In the genomic region with DNA sequence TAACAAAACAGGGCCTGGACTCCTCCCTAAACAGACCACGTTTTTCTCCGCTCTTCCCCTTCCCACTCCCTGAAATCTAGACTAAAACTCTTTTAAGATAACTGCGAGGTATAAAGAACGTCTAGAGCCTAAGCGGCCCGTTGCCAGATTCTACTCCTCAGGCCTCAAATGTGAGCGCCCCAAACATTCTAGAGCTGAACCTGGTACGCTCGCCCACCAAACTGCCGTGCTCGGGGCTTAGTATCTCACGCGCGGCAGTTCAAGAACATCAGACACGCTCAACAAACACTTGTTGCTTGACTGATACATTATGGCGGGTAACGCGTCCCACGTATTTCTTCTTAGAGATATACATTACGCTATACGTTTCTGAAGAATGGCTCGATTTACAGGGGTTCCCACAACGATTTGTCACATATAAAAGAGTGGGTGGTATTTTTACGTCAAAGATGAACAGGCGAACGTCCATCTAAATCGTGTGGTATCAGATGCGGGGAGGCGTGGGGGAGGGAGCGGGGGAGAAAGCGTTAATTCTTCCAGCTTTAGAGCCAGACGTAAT, we compare ENCODE assay signal across 8 cellular contexts. TPM values are rescaled to one million over a fixed set of nuclear protein-coding genes. Genes with fewer than 3 reads are reported as not detected.
DNase-seq lines count a peak whose midpoint lies in the region; ATAC-seq, FAIRE-seq and TF ChIP-seq lines count a peak whose summit lies in the region.

No MANE protein-coding gene starts in this region.

- peak overlapping the region; percentile 97 for H3K9ac ChIP-seq in astrocyte (ENCODE audit: low read length)
- H3K9ac ChIP-seq in iPS-18a (ENCODE audit: low read length): peak overlapping the region; percentile 92
- peak overlapping the region; percentile 94 for H3K9ac ChIP-seq in smooth muscle cell (ENCODE audit: low read depth)

- WGBS in smooth muscle cell (ENCODE audit: low lambda C conversion rate): under 1% methylated on average over 32 of the region's 32 CpGs

- TF ChIP-seq CTCF in astrocyte (IDR thresholded peaks at IDR 0.05; ENCODE audit: insufficient read depth, low read depth, low read length): no peak
- no peak for TF ChIP-seq CTCF in smooth muscle cell (IDR thresholded peaks at IDR 0.05; ENCODE audit: borderline replicate concordance, insufficient read depth, poor library complexity, severe bottlenecking)

- H4K20me1 ChIP-seq in astrocyte (ENCODE audit: insufficient read depth, low read length) (peaks cover 33% of the 10 kb centered on the region), smooth muscle cell (ENCODE audit: low read depth) (peaks cover 42% of the 10 kb centered on the region)

- H3K27me3 Mint-ChIP-seq in IgD-negative memory B cell (no peaks in the 10 kb centered on the region), astrocyte (ENCODE audit: low read depth, unreplicated experiment) (no peaks in the 10 kb centered on the region)

- peaks cover 7% of the 10 kb centered on the region for H3F3A ChIP-seq in smooth muscle cell (ENCODE audit: low read depth)

- H3K27me3 ChIP-seq in astrocyte (ENCODE audit: insufficient read depth, low read length): no peaks in the 10 kb centered on the region
- H3K27me3 ChIP-seq in iPS-18a (ENCODE audit: control insufficient read depth, insufficient read depth, low read length): no peaks in the 10 kb centered on the region
- no peaks in the 10 kb centered on the region for H3K27me3 ChIP-seq in smooth muscle cell (ENCODE audit: low read depth)

- H3K4me3 Mint-ChIP-seq in IgD-negative memory B cell (peak overlapping the region; percentile 96 to 99 (median 98)), astrocyte (ENCODE audit: unreplicated experiment) (peak overlapping the region; percentile 95)

- H2AFZ ChIP-seq in astrocyte (ENCODE audit: low read depth, low read length) (peak overlapping the region; percentile 43), smooth muscle cell (ENCODE audit: low read depth) (peak overlapping the region; percentile 81)

- H3K27ac Mint-ChIP-seq in IgD-negative memory B cell: peak overlapping the region; percentile 92 to 97 (median 97)
- H3K27ac Mint-ChIP-seq in astrocyte (ENCODE audit: unreplicated experiment): peak overlapping the region; percentile 93

- H3K4me3 ChIP-seq in GM08714 (ENCODE audit: low read length) (peak overlapping the region; percentile 88), astrocyte (ENCODE audit: insufficient read depth, low read depth, low read length) (peak overlapping the region; percentile 93), iPS-18a (ENCODE audit: low read length) (peak overlapping the region; percentile 79), smooth muscle cell (peak overlapping the region; percentile 82)

- H3K27ac ChIP-seq in astrocyte (ENCODE audit: low read depth, low read length) (peak overlapping the region; percentile 98), iPS-18a (ENCODE audit: low read length) (peak overlapping the region; percentile 89), smooth muscle cell (ENCODE audit: low read depth) (peak overlapping the region; percentile 94)

- H3K36me3 ChIP-seq in astrocyte (ENCODE audit: insufficient read depth, low read length): no peaks in the 10 kb centered on the region
- H3K36me3 ChIP-seq in iPS-18a (ENCODE audit: control insufficient read depth, low read depth, low read length): no peaks in the 10 kb centered on the region
- H3K36me3 ChIP-seq in smooth muscle cell (ENCODE audit: low read depth): no peaks in the 10 kb centered on the region

- ATAC-seq in HG03521 (IDR thresholded peaks at IDR 0.05; ENCODE audit: unreplicated experiment) (no peak), HG02840 (IDR thresholded peaks at IDR 0.05; ENCODE audit: low FRiP score, unreplicated experiment) (no peak)

- no peak for FAIRE-seq in astrocyte (lab: Jason Lieb, UNC)

- peak; percentile 17 for DNase-seq in T follicular helper cell (ENCODE audit: low read depth)
- peak; percentile 6 for DNase-seq in astrocyte (ENCODE audit: low read depth)
- DNase-seq in smooth muscle cell (lab: John Stamatoyannopoulos, UW; ENCODE audit: unreplicated experiment): peak; percentile 31

- H3K36me3 Mint-ChIP-seq in IgD-negative memory B cell (peaks cover 8% of the 10 kb centered on the region), astrocyte (ENCODE audit: low read depth, unreplicated experiment) (peaks cover 5% of the 10 kb centered on the region)

- H3K9me3 ChIP-seq in astrocyte (ENCODE audit: insufficient read depth, low read depth, low read length) (no peaks in the 10 kb centered on the region), iPS-18a (ENCODE audit: control insufficient read depth, low read depth, low read length) (no peaks in the 10 kb centered on the region), smooth muscle cell (replicated peaks; ENCODE audit: low read depth) (no peaks in the 10 kb centered on the region)

- H3K79me2 ChIP-seq in astrocyte (ENCODE audit: insufficient read depth, low read length): peaks cover 70% of the 10 kb centered on the region
- H3K79me2 ChIP-seq in smooth muscle cell (ENCODE audit: low read depth): peaks cover 49% of the 10 kb centered on the region

- H3K4me1 Mint-ChIP-seq in IgD-negative memory B cell (peaks cover 28 to 35% (median 35%) of the 10 kb centered on the region in 3 donors), astrocyte (ENCODE audit: low read depth, unreplicated experiment) (peaks cover 12% of the 10 kb centered on the region)

- H3K4me2 ChIP-seq in astrocyte (ENCODE audit: low read length): peak overlapping the region; percentile 89
- peak overlapping the region; percentile 95 for H3K4me2 ChIP-seq in smooth muscle cell

- H3K9me3 Mint-ChIP-seq in IgD-negative memory B cell (no peaks in the 10 kb centered on the region), astrocyte (ENCODE audit: unreplicated experiment) (no peaks in the 10 kb centered on the region)

- H3K4me1 ChIP-seq in astrocyte (ENCODE audit: insufficient read depth, low read length): peaks cover 5% of the 10 kb centered on the region
- peaks cover 3% of the 10 kb centered on the region for H3K4me1 ChIP-seq in iPS-18a (ENCODE audit: control insufficient read depth, low read depth, low read length)
- H3K4me1 ChIP-seq in smooth muscle cell (ENCODE audit: low read depth): no peaks in the 10 kb centered on the region

RNA-seq across cellular contexts. Expression of gene SMIM27, which starts 0.6 kb away (rescaled TPM):
- 103 TPM for polyA plus RNA-seq in IgD-negative memory B cell
- 9.4 and 15.0 TPM in 2 replicates for total RNA-seq in astrocyte
- total RNA-seq in smooth muscle cell: 2.9 and 3.5 TPM in 2 replicates
- 36.6 and 38.9 TPM in 2 replicates for polyA plus RNA-seq in smooth muscle cell

RNA-seq across cellular contexts. Expression of gene TOPORS, which starts 0.8 kb away (rescaled TPM):
- 21.4 TPM for polyA plus RNA-seq in IgD-negative memory B cell
- total RNA-seq in astrocyte: 19.7 and 20.4 TPM in 2 replicates
- 25.3 and 34.1 TPM in 2 replicates for total RNA-seq in smooth muscle cell
- 13.9 and 14.2 TPM in 2 replicates for polyA plus RNA-seq in smooth muscle cell

RNA-seq across cellular contexts. Expression of gene NDUFB6, which starts 21.4 kb away (rescaled TPM):
- 62.6 TPM for polyA plus RNA-seq in IgD-negative memory B cell
- total RNA-seq in astrocyte: 56.1 and 56.7 TPM in 2 replicates
- 114 and 172 TPM in 2 replicates for total RNA-seq in smooth muscle cell
- 149 and 162 TPM in 2 replicates for polyA plus RNA-seq in smooth muscle cell

RNA-seq across cellular contexts. Expression of gene RIGI, which starts 25.6 kb away (rescaled TPM):
- polyA plus RNA-seq in IgD-negative memory B cell (16.9 TPM), smooth muscle cell (1.8 and 2.3 TPM in 2 replicates)
- total RNA-seq in astrocyte (164 and 187 TPM in 2 replicates), smooth muscle cell (4.0 and 6.8 TPM in 2 replicates)
